In genomic region chr12:101746661-101747060, GRCh38 we compare ENCODE assay signal across 33 cellular contexts. TPM values are rescaled to one million over a fixed set of nuclear protein-coding genes. Genes with fewer than 3 reads are reported as not detected.
DNase-seq lines count a peak whose midpoint lies in the region; ATAC-seq and TF ChIP-seq lines count a peak whose summit lies in the region.
"Had no signal": no experiment of that assay in that cellular context is flagged by ENCODE, and none has a peak within 500 bp of the region (broad histone marks: within the 10 kb centered on the region; RNA-seq: fewer than 3 reads in every experiment).

No MANE protein-coding gene starts in this region.

- no peak overlapping the region for H3K4me2 ChIP-seq in mammary epithelial cell (ENCODE audit: insufficient read depth, low read depth, low read length)
- H3K4me2 ChIP-seq: hepatocyte had no signal

- H3K36me3 ChIP-seq in mammary epithelial cell (ENCODE audit: insufficient read depth, low read length): peaks cover 14% of the 10 kb centered on the region
- no peaks in the 10 kb centered on the region for H3K36me3 ChIP-seq in breast epithelium
- peaks cover 79% of the 10 kb centered on the region for H3K36me3 ChIP-seq in adipocyte (ENCODE audit: control insufficient read depth, insufficient read depth, low read length, severe bottlenecking)

- H3K4me3 ChIP-seq in mammary epithelial cell (replicated peaks in 1 of 3; ENCODE audit: insufficient read depth in 1 of 3, low read depth in 2 of 3, low read length in 3 of 3) (no peak overlapping the region), breast epithelium (no peak overlapping the region), adipocyte (ENCODE audit: low read length) (no peak overlapping the region)
- H3K4me3 ChIP-seq: adrenal gland, hepatocyte, right lobe of liver, tibial nerve had no signal

- no peaks in the 10 kb centered on the region for H4K20me1 ChIP-seq in mammary epithelial cell (ENCODE audit: insufficient read depth, low read length)

- dilution Hi-C loops in mammary epithelial cell (cut with HindIII; ENCODE audit: low sequenced_read_pairs): no loop called here

- no peaks in the 10 kb centered on the region for H3K9me3 Mint-ChIP-seq in memory B cell
- H3K9me3 Mint-ChIP-seq: activated naive CD4-positive, alpha-beta T cell treated with anti-CD3 and anti-CD28 coated beads for 36 hours; brain; CD4-positive, alpha-beta memory T cell had no signal

- TF ChIP-seq POLR2A in breast epithelium (IDR thresholded peaks at IDR 0.05): no peak

- in situ Hi-C loops in mammary epithelial cell (cut with MboI; ENCODE audit: low sequenced_read_pairs in 2 of 2): no loop called here

- H3K9ac ChIP-seq in mammary epithelial cell (ENCODE audit: insufficient read depth, low read length) (no peak overlapping the region), adipocyte (ENCODE audit: low read length) (no peak overlapping the region)

- TF ChIP-seq CTCF in mammary epithelial cell (conservative IDR thresholded peaks at IDR 0.05 in 1 of 2, IDR thresholded peaks at IDR 0.05 in 1 of 2; ENCODE audit: extremely low read depth in 1 of 2, insufficient read depth in 1 of 2, low read depth in 1 of 2, low read length in 2 of 2) (no peak), breast epithelium (IDR thresholded peaks at IDR 0.05) (no peak)

- DNase-seq in mammary epithelial cell (no peak), breast epithelium (ENCODE audit: low spot score in 2 of 2) (no peak), adipocyte (ENCODE audit: low read depth) (peak; percentile 58), memory B cell (ENCODE audit: low spot score in 2 of 2) (no peak), NCI-H510A treated with DMSO at 0.1 percent for 48 hours (lab: John Stamatoyannopoulos, UW) (no peak), hippocampal formation (lab: John Stamatoyannopoulos, UW) (no peak)
- DNase-seq in stimulated activated naive CD8-positive, alpha-beta T cell treated with anti-CD3 and anti-CD28 coated beads, Interleukin-15, Interleukin-2, amounts not matched to agents 100 U/mL and 50 U/mL, for 24 hours: no peak
- DNase-seq: 8988T; activated CD4-positive, alpha-beta T cell treated with anti-CD3 and anti-CD28 coated beads for 36 hours; activated CD8-positive, alpha-beta T cell treated with anti-CD3 and anti-CD28 coated beads, Interleukin-2, amount 10 ng/mL, durations not matched to agents 7 days and 5 days; activated naive CD4-positive, alpha-beta T cell treated with anti-CD3 and anti-CD28 coated beads for 36 hours; adrenal gland; AML-193; CD4-positive, alpha-beta memory T cell; cerebellar nuclear complex; EL; H7; Karpas-422; NCI-H1417 treated with DMSO at 0.1 percent for 48 hours; NCI-H2081 treated with DMSO at 0.1 percent for 48 hours; NCI-H226; right lobe of liver; SHP77; stimulated activated CD4-positive, alpha-beta T cell treated with anti-CD3 and anti-CD28 coated beads, Interleukin-12 subunit alpha, Interleukin-12 subunit beta, amount 100 ng/mL, for 4 hours; stimulated activated CD4-positive, alpha-beta T cell treated with anti-CD3 and anti-CD28 coated beads, Interleukin-4, amount 100 ng/mL, for 1 hour; SW 1271; T-helper 9 cell had no signal

- no peak overlapping the region for H3K4me3 Mint-ChIP-seq in memory B cell
- H3K4me3 Mint-ChIP-seq: activated CD4-positive, alpha-beta T cell treated with anti-CD3 and anti-CD28 coated beads for 36 hours; activated CD8-positive, alpha-beta T cell treated with anti-CD3 and anti-CD28 coated beads, Interleukin-2, amount 10 ng/mL, durations not matched to agents 7 days and 5 days; activated naive CD4-positive, alpha-beta T cell treated with anti-CD3 and anti-CD28 coated beads for 36 hours; brain; CD4-positive, alpha-beta memory T cell had no signal

- CTCF ChIA-PET in mammary epithelial cell (lab: Charles Lee; ENCODE audit: low non-redundant PET): no interaction called here

- H2AFZ ChIP-seq in mammary epithelial cell (ENCODE audit: low read depth, low read length): no peak overlapping the region
- H2AFZ ChIP-seq: hepatocyte had no signal

- H3K27me3 Mint-ChIP-seq in memory B cell: no peaks in the 10 kb centered on the region
- H3K27me3 Mint-ChIP-seq: activated CD4-positive, alpha-beta T cell treated with anti-CD3 and anti-CD28 coated beads for 36 hours; brain; CD4-positive, alpha-beta memory T cell; progenitor cell of endocrine pancreas had no signal

- H3K27ac Mint-ChIP-seq in memory B cell: peak overlapping the region; percentile 83
- H3K27ac Mint-ChIP-seq: activated CD4-positive, alpha-beta T cell treated with anti-CD3 and anti-CD28 coated beads for 36 hours; activated CD8-positive, alpha-beta T cell treated with anti-CD3 and anti-CD28 coated beads, Interleukin-2, amount 10 ng/mL, durations not matched to agents 7 days and 5 days; activated naive CD4-positive, alpha-beta T cell treated with anti-CD3 and anti-CD28 coated beads for 36 hours; progenitor cell of endocrine pancreas had no signal

- no peaks in the 10 kb centered on the region for H3K9me3 ChIP-seq in mammary epithelial cell (replicated peaks; ENCODE audit: insufficient read depth, low read length)
- H3K9me3 ChIP-seq in breast epithelium: no peaks in the 10 kb centered on the region
- no peaks in the 10 kb centered on the region for H3K9me3 ChIP-seq in adipocyte (ENCODE audit: control insufficient read depth, low read length)
- H3K9me3 ChIP-seq: adrenal gland, right lobe of liver, tibial nerve had no signal

- no peaks in the 10 kb centered on the region for H3K79me2 ChIP-seq in mammary epithelial cell (ENCODE audit: insufficient read depth, low read length)
- H3K79me2 ChIP-seq: hepatocyte had no signal

- 88% methylated on average over 1 of the region's 1 CpG for WGBS in mammary epithelial cell (ENCODE audit: low coverage, missing lambda C conversion rate)

- H3K27me3 ChIP-seq in mammary epithelial cell (ENCODE audit: insufficient read depth, low read length): no peaks in the 10 kb centered on the region
- no peaks in the 10 kb centered on the region for H3K27me3 ChIP-seq in breast epithelium
- no peaks in the 10 kb centered on the region for H3K27me3 ChIP-seq in adipocyte (replicated peaks; ENCODE audit: control insufficient read depth, insufficient read depth, low read length)
- H3K27me3 ChIP-seq: adrenal gland, hepatocyte, right lobe of liver, tibial nerve had no signal

- H3K4me1 Mint-ChIP-seq in memory B cell: peaks cover 41% of the 10 kb centered on the region
- H3K4me1 Mint-ChIP-seq: activated CD4-positive, alpha-beta T cell treated with anti-CD3 and anti-CD28 coated beads for 36 hours; brain had no signal

- H3K27ac ChIP-seq in mammary epithelial cell (ENCODE audit: insufficient read depth, low read depth, low read length): no peak overlapping the region
- H3K27ac ChIP-seq in breast epithelium: no peak overlapping the region
- H3K27ac ChIP-seq: adrenal gland, hepatocyte, right lobe of liver, tibial nerve, VCaP had no signal

- ATAC-seq in memory B cell (ENCODE audit: low read depth): no peak
- no peak for ATAC-seq in HG03520 (IDR thresholded peaks at IDR 0.05; ENCODE audit: unreplicated experiment)
- no peak for ATAC-seq in stimulated activated naive CD8-positive, alpha-beta T cell treated with anti-CD3 and anti-CD28 coated beads, Interleukin-15, Interleukin-2, amounts not matched to agents 100 U/mL and 50 U/mL, for 24 hours
- ATAC-seq: activated CD4-positive, alpha-beta T cell treated with anti-CD3 and anti-CD28 coated beads for 36 hours; activated CD8-positive, alpha-beta T cell treated with anti-CD3 and anti-CD28 coated beads, Interleukin-2, amount 10 ng/mL, durations not matched to agents 7 days and 5 days; right lobe of liver had no signal

- intact Hi-C loops in mammary epithelial cell (cut with micrococcal nuclease) (no loop called here), breast epithelium (cut with DNase I; ENCODE audit: low total_unique reads) (no loop called here)

- H3K4me1 ChIP-seq in mammary epithelial cell (ENCODE audit: insufficient read depth, low read length) (no peaks in the 10 kb centered on the region), breast epithelium (no peaks in the 10 kb centered on the region), adipocyte (ENCODE audit: control insufficient read depth, insufficient read depth, low read length) (peaks cover 4% of the 10 kb centered on the region)
- H3K4me1 ChIP-seq: adrenal gland, right lobe of liver had no signal

- H3K36me3 Mint-ChIP-seq in memory B cell: peaks cover 30% of the 10 kb centered on the region

- TSS peak; percentile 54 for BruUV-seq in mammary epithelial cell (replicated peaks; lab: Mats Ljungman, UMichigan)

RNA-seq across cellular contexts. Expression of gene SYCP3, which starts 7.4 kb away (rescaled TPM):
- under 1 TPM in 1 of 2 donors, not detected in 1; 0.50 TPM for total RNA-seq in mammary epithelial cell
- not detected for polyA plus RNA-seq in mammary epithelial cell
- not detected for polyA minus RNA-seq in mammary epithelial cell
- total RNA-seq in breast epithelium: under 1 TPM in 2 of 3 donors, not detected in 1; 0.16 to 0.33 TPM
- total RNA-seq: activated naive CD4-positive, alpha-beta T cell treated with anti-CD3 and anti-CD28 coated beads for 36 hours; H7; progenitor cell of endocrine pancreas; right lobe of liver had no signal

RNA-seq across cellular contexts. Expression of gene CHPT1, which starts 49.2 kb away (rescaled TPM):
- total RNA-seq in mammary epithelial cell (10 to 100 TPM; 16.5 to 17.2 TPM), breast epithelium (100 to 1,000 TPM; 148 to 334 (median 278) TPM)
- polyA plus RNA-seq in mammary epithelial cell: 10.7 TPM
- polyA minus RNA-seq in mammary epithelial cell: 17.9 TPM

Comparison
In these comparisons a context has a peak if more than half of its experiments do, and no peak if none do; other contexts are left out.
1. RNA of gene CHPT1, which starts 49.2 kb away (total RNA-seq): 148 to 334 TPM in breast epithelium; 16.5 to 17.2 TPM in mammary epithelial cell; every median in the first group is over 4 times any median in the second.